In the genomic region with DNA sequence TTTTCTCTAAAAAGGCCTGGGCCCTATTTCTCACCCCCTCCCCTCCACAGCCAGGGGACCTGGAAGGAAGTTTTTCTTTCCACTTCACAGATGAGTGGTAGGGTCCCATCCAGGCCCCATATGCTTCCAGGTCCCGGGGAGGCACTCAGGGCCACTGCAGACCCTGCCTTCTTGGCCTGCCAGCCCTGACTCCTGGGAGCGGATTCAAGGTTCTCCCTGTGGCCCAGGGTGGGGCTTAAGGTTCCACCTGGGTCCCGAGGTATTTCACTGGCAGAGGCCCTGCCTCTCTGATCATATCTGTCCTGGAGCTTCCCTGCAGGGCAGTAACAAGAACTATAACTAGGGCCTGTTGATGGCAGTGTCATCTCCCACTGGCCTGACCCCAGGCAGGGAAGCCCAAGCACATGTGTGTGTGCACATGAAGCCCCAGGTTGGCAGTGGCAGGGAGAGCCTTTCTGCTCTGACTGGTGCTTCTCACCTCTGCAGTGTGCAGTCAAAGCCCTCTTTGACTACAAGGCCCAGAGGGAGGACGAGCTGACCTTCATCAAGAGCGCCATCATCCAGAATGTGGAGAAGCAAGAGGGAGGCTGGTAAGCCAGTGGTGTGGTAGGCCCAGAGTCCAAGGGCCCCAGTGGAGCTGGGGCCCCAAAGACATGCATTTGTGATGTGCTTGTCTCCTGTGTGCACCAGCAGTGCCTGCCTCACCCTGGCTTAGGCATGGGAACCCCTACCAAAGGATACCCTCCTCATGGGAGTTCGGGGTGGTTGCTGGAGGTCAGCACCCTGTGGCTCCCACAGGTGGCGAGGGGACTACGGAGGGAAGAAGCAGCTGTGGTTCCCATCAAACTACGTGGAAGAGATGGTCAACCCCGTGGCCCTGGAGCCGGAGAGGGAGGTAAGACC, we compare ENCODE assay signal across 1 cellular context.
TF ChIP-seq lines count a peak whose summit lies in the region.

No MANE protein-coding gene starts in this region.

TF ChIP-seq in K562, 482 proteins besides CTCF, POLR2A, EP300 and RAD21:
- TF ChIP-seq POLR2H (tag; IDR thresholded peaks at IDR 0.05; ENCODE audit: low read depth), result no peak
- TF ChIP-seq PHTF2 (CRISPR knock-in tag; IDR thresholded peaks at IDR 0.05), result no peak
- TF ChIP-seq POLR2G (IDR thresholded peaks at IDR 0.05; ENCODE audit: low read depth, low read length), result peak; percentile 35; the same call in 1 of the 2 replicates
